ENCODE assay signal across 8 cellular contexts in genomic region chr1:111190931-111191451, GRCh38. TPM values are rescaled to one million over a fixed set of nuclear protein-coding genes. Genes with fewer than 3 reads are reported as not detected.
A peak's percentile ranks its signal among the peaks of the same experiment; 100 is the strongest.
DNase-seq lines count a peak whose midpoint lies in the region; ATAC-seq and TF ChIP-seq lines count a peak whose summit lies in the region.

No MANE protein-coding gene starts in this region.

- H3K27me3 ChIP-seq in left ventricle myocardium inferior (ENCODE audit: low read depth) (no peaks in the 10 kb centered on the region), adrenal gland (no peaks in the 10 kb centered on the region), liver (ENCODE audit: control insufficient read depth in 4 of 4, insufficient read depth in 4 of 4, low read length in 3 of 4) (no peaks in the 10 kb centered on the region), vagina (no peaks in the 10 kb centered on the region), mesendoderm (ENCODE audit: insufficient read depth, low read length, poor library complexity) (no peaks in the 10 kb centered on the region)

- no peaks in the 10 kb centered on the region for H3K79me2 ChIP-seq in mesendoderm (ENCODE audit: control insufficient read depth, insufficient read depth, low read length)

- H3K9ac ChIP-seq in liver (ENCODE audit: low read depth in 1 of 2, low read length in 2 of 2) = no peak overlapping the region
- H3K9ac ChIP-seq in mesendoderm (ENCODE audit: low read length) = no peak overlapping the region

- no peak overlapping the region for H4K5ac ChIP-seq in mesendoderm (ENCODE audit: low read length)

- WGBS in adrenal gland, 4 donors = 50 to 77% (median 67%) methylated on average over 2 of the region's 2 CpGs
- WGBS in liver = 22% methylated on average over 2 of the region's 2 CpGs
- WGBS in mesendoderm (ENCODE audit: extremely low coverage, insufficient coverage, low lambda C conversion rate) = no CpG with 5 or more reads among the region's 2 CpGs

- H3K4me3 ChIP-seq in left ventricle myocardium inferior (no peak overlapping the region), adrenal gland (no peak overlapping the region), liver (ENCODE audit: low read depth in 1 of 3, low read length in 3 of 3) (no peak overlapping the region), vagina (no peak overlapping the region), mesendoderm (ENCODE audit: low read length) (no peak overlapping the region)

- no peak overlapping the region for H2BK120ac ChIP-seq in mesendoderm (ENCODE audit: low read depth, low read length)

- TF ChIP-seq CTCF in left ventricle myocardium inferior (IDR thresholded peaks at IDR 0.05; ENCODE audit: borderline replicate concordance) (no peak), adrenal gland (IDR thresholded peaks at IDR 0.05) (no peak), liver (IDR thresholded peaks at IDR 0.05; ENCODE audit: low read depth, low read length, missing input control) (no peak), vagina (IDR thresholded peaks at IDR 0.05) (no peak)

- peak; percentile 39 for DNase-seq in left cardiac atrium
- DNase-seq in left ventricle myocardium inferior = no peak
- DNase-seq in adrenal gland = peak in 2 of 7 donors; percentile 41 to 63
- no peak for DNase-seq in vagina (ENCODE audit: extremely low spot score in 2 of 2)
- no peak for DNase-seq in globus pallidus (ENCODE audit: low spot score)
- no peak for DNase-seq in mesendoderm
- no peak for DNase-seq in inferior parietal cortex (ENCODE audit: extremely low spot score)

- TF ChIP-seq POLR2A in adrenal gland (IDR thresholded peaks at IDR 0.05) = no peak
- TF ChIP-seq POLR2A in vagina (IDR thresholded peaks at IDR 0.05) = no peak

- intact Hi-C loops in left cardiac atrium (cut with DNase I) (no loop called here), left ventricle myocardium inferior (cut with micrococcal nuclease) (no loop called here), adrenal gland (cut with DNase I) (no loop called here), vagina (cut with DNase I) (no loop called here)

- peak in 1 of 2 donors; percentile 39 for TF ChIP-seq RAD21 in liver (IDR thresholded peaks at IDR 0.05)

- no peak overlapping the region for H4K8ac ChIP-seq in mesendoderm (ENCODE audit: low read depth, low read length)

- ATAC-seq in left cardiac atrium = peak in 1 of 2 donors; percentile 88

- no peak overlapping the region for H3K4me2 ChIP-seq in mesendoderm (ENCODE audit: low read length)

- no peak overlapping the region for H3K23ac ChIP-seq in mesendoderm (ENCODE audit: low read length)

- no peak overlapping the region for H3K4ac ChIP-seq in mesendoderm (ENCODE audit: low read depth, low read length)

- no peak overlapping the region for H2BK15ac ChIP-seq in mesendoderm (replicated peaks; ENCODE audit: low read depth)

- H2BK5ac ChIP-seq in mesendoderm (ENCODE audit: low read length) = no peak overlapping the region

- no peak overlapping the region for H3K27ac ChIP-seq in left ventricle myocardium inferior (replicated peaks)
- peak overlapping the region in 3 of 5 donors; percentile 0 to 68 (median 18) for H3K27ac ChIP-seq in adrenal gland
- H3K27ac ChIP-seq in liver (ENCODE audit: low read depth in 1 of 2, low read length in 2 of 2) = peak overlapping the region; percentile 42 to 56
- H3K27ac ChIP-seq in vagina = peak overlapping the region; percentile 79
- no peak overlapping the region for H3K27ac ChIP-seq in mesendoderm (ENCODE audit: low read depth, low read length)

- H3K9me3 ChIP-seq in left ventricle myocardium inferior (replicated peaks) (no peaks in the 10 kb centered on the region), adrenal gland (replicated peaks in 1 of 3) (no peaks in the 10 kb centered on the region), liver (ENCODE audit: control insufficient read depth in 4 of 4, low read length in 3 of 4) (no peaks in the 10 kb centered on the region), vagina (no peaks in the 10 kb centered on the region)

- H3K36me3 ChIP-seq in left ventricle myocardium inferior = peaks cover 29% of the 10 kb centered on the region
- H3K36me3 ChIP-seq in adrenal gland (replicated peaks in 1 of 2) = peaks cover 0 to 34% of the 10 kb centered on the region in 2 donors
- H3K36me3 ChIP-seq in liver (ENCODE audit: control insufficient read depth in 4 of 4, insufficient read depth in 3 of 4, low read depth in 1 of 4, low read length in 3 of 4) = peaks cover 3 to 30% (median 25%) of the 10 kb centered on the region in 4 donors
- peaks cover 0 to 25% of the 10 kb centered on the region in 2 donors for H3K36me3 ChIP-seq in vagina
- H3K36me3 ChIP-seq in mesendoderm (ENCODE audit: control insufficient read depth, insufficient read depth, low read length) = peaks cover 3% of the 10 kb centered on the region

- no peak overlapping the region for H3K18ac ChIP-seq in mesendoderm (ENCODE audit: low read length)

- H3K56ac ChIP-seq in mesendoderm (ENCODE audit: low read length) = no peak overlapping the region

- H3K79me1 ChIP-seq in mesendoderm (ENCODE audit: low read length) = no peaks in the 10 kb centered on the region

- no peak overlapping the region for H2AK5ac ChIP-seq in mesendoderm (ENCODE audit: low read length)

- peaks cover 10% of the 10 kb centered on the region for H3K4me1 ChIP-seq in left ventricle myocardium inferior
- peaks cover 21 to 38% of the 10 kb centered on the region in 2 donors for H3K4me1 ChIP-seq in adrenal gland (replicated peaks in 1 of 2)
- H3K4me1 ChIP-seq in liver (ENCODE audit: control insufficient read depth in 4 of 4, insufficient read depth in 4 of 4, low read length in 3 of 4) = peaks cover 7 to 66% (median 59%) of the 10 kb centered on the region in 4 donors
- peaks cover 55% of the 10 kb centered on the region for H3K4me1 ChIP-seq in vagina
- peaks cover 3% of the 10 kb centered on the region for H3K4me1 ChIP-seq in mesendoderm (ENCODE audit: control insufficient read depth, low read depth, low read length)

TF ChIP-seq in liver, 16 proteins besides CTCF, POLR2A, EP300 and RAD21:
- TF ChIP-seq GABPA (IDR thresholded peaks at IDR 0.05 in 1 of 2, conservative IDR thresholded peaks at IDR 0.05 in 1 of 2) (no peak), JUND (IDR thresholded peaks at IDR 0.05) (peak; percentile 22 to 57), NR2F2 (IDR thresholded peaks at IDR 0.05) (peak; percentile 46), HNF4G (IDR thresholded peaks at IDR 0.05) (peak; percentile 63), FOXA2 (IDR thresholded peaks at IDR 0.05) (peak; percentile 70), HNF4A (conservative IDR thresholded peaks at IDR 0.05) (peak; percentile 81 to 90), YY1 (IDR thresholded peaks at IDR 0.05) (no peak), RXRA (IDR thresholded peaks at IDR 0.05) (peak; percentile 58 to 62), FOXA1 (IDR thresholded peaks at IDR 0.05) (no peak), SP1 (IDR thresholded peaks at IDR 0.05) (peak; percentile 65)

RNA-seq across cellular contexts. Expression of gene DENND2D, which starts 9.5 kb away (rescaled TPM):
- total RNA-seq in left cardiac atrium (10 to 100 TPM in 1 of 2 donors, 1 to 10 TPM in 1; 8.6 to 10.6 TPM), left ventricle myocardium inferior (1.8 TPM), adrenal gland (10 to 100 TPM; 37.0 to 62.9 (median 42.7) TPM), liver (10 to 100 TPM; 14.9 to 20.7 TPM), vagina (25.5 TPM)
- polyA plus RNA-seq in adrenal gland (10 to 100 TPM; 38.1 to 57.3 (median 39.9) TPM), liver (10 to 100 TPM in 1 of 2 donors, 1 to 10 TPM in 1; 8.8 to 10.7 TPM)
- 0.53 TPM for polyA plus RNA-seq in mesendoderm (2013, experiment 1 of 2)
- 0.46 TPM for polyA plus RNA-seq in mesendoderm (2013, experiment 2 of 2)

RNA-seq across cellular contexts. Expression of gene CHI3L2, which starts 36.5 kb away (rescaled TPM):
- 10 to 100 TPM; 11.7 to 36.8 TPM for total RNA-seq in left cardiac atrium
- total RNA-seq in left ventricle myocardium inferior = 1.1 TPM
- 1 to 10 TPM in 5 of 8 donors, under 1 TPM in 2, not detected in 1; 0.84 to 9.1 (median 2.8) TPM for total RNA-seq in adrenal gland
- polyA plus RNA-seq in adrenal gland = 1 to 10 TPM in 2 of 3 donors, under 1 TPM in 1; 0.35 to 3.0 (median 2.7) TPM
- under 1 TPM; 0.23 to 0.25 TPM for total RNA-seq in liver
- under 1 TPM; 0.07 to 0.32 TPM for polyA plus RNA-seq in liver
- 5.6 TPM for total RNA-seq in vagina
- polyA plus RNA-seq in mesendoderm (2013, experiment 1 of 2) = 0.13 TPM
- polyA plus RNA-seq in mesendoderm (2013, experiment 2 of 2) = not detected

RNA-seq across cellular contexts. Expression of gene CEPT1, which starts 51.0 kb away (rescaled TPM):
- total RNA-seq in left cardiac atrium = 10 to 100 TPM; 15.8 to 17.6 TPM
- total RNA-seq in left ventricle myocardium inferior = 14.0 TPM
- total RNA-seq in adrenal gland = 10 to 100 TPM; 30.3 to 46.3 (median 38.1) TPM
- polyA plus RNA-seq in adrenal gland = 10 to 100 TPM; 17.0 to 55.8 (median 21.7) TPM
- 10 to 100 TPM; 36.8 to 37.3 TPM for total RNA-seq in liver
- polyA plus RNA-seq in liver = 10 to 100 TPM; 10.0 to 18.5 TPM
- 37.8 TPM for total RNA-seq in vagina
- 15.1 TPM for polyA plus RNA-seq in mesendoderm (2013, experiment 1 of 2)
- 14.3 TPM for polyA plus RNA-seq in mesendoderm (2013, experiment 2 of 2)

RNA-seq across cellular contexts. Expression of gene DRAM2, which starts 51.1 kb away (rescaled TPM):
- total RNA-seq in left cardiac atrium (10 to 100 TPM; 43.5 to 44.6 TPM), left ventricle myocardium inferior (33.0 TPM), adrenal gland (100 to 1,000 TPM in 2 of 8 donors, 10 to 100 TPM in 6; 39.7 to 126 (median 50.7) TPM), liver (10 to 100 TPM; 20.4 to 33.9 TPM), vagina (33.9 TPM)
- polyA plus RNA-seq in adrenal gland (10 to 100 TPM; 21.2 to 59.2 (median 48.1) TPM), liver (10 to 100 TPM; 15.7 to 19.1 TPM)
- polyA plus RNA-seq in mesendoderm (2013, experiment 1 of 2) = 20.9 TPM
- polyA plus RNA-seq in mesendoderm (2013, experiment 2 of 2) = 21.2 TPM

Comparison
In these comparisons a context has a peak if more than half of its experiments do, and no peak if none do; other contexts are left out.
1. H3K27ac ChIP-seq: peak in adrenal gland (3 of 5), liver (2 of 2) and vagina (single experiment); none in left ventricle myocardium inferior (single experiment) and mesendoderm (single experiment).